Comparison of ENCODE assay signal across 14 cellular contexts in the genomic region with DNA sequence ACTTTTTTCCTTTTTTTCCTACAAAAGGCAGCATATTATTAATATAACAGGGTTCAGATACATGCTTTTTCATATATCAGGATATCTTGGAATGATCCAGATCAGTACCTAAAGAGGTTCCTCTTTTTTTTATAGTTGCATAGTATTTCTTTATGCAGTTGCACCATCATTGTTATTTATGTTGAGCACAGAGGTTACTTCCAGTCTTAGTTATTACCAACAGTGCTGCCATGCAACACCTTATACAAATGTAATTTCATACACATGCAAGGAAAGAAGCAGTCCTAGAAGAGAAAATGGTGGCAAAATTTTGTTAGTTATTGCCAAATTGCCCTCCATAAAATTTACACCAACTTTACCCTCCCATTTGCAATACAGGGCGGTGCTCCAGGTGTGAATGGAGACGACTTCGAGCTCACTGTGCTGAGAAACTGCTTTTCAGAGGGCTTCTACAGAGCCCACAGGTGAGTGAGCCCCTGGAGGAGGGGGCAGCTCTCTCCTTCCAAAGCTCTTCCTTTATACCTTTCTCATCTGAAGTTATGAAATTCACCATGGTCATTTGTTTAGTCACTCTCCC. TPM values are rescaled to one million over a fixed set of nuclear protein-coding genes. Genes with fewer than 3 reads are reported as not detected.
DNase-seq lines count a peak whose midpoint lies in the region; ATAC-seq lines count a peak whose summit lies in the region.
"Had no signal": no experiment of that assay in that cellular context is flagged by ENCODE, and none has a peak within 500 bp of the region (broad histone marks: within the 10 kb centered on the region; RNA-seq: fewer than 3 reads in every experiment).

No MANE protein-coding gene starts in this region.

- H3K9me3 Mint-ChIP-seq in CD4-positive, CD25-positive, alpha-beta regulatory T cell: peaks cover 0 to 1% (median 0%) of the 10 kb centered on the region in 7 donors
- H3K9me3 Mint-ChIP-seq in memory B cell: no peaks in the 10 kb centered on the region

- H2AFZ ChIP-seq in Karpas-422 (ENCODE audit: low read length): no peak overlapping the region

- no peak for DNase-seq in CD4-positive, CD25-positive, alpha-beta regulatory T cell
- DNase-seq in Karpas-422 (peak; percentile 46), SKM-1 (lab: John Stamatoyannopoulos, UW; ENCODE audit: unreplicated experiment) (peak; percentile 79), memory B cell (ENCODE audit: low spot score in 2 of 2) (no peak), cortex of kidney (lab: John Stamatoyannopoulos, UW) (no peak), globus pallidus (ENCODE audit: low spot score) (no peak)
- DNase-seq: activated CD4-positive, CD25-positive, alpha-beta regulatory T cell; DMS153; effector CD4-positive, alpha-beta T cell; NCI-H2029; NCI-H524; right cardiac atrium had no signal

- H3K79me2 ChIP-seq in Karpas-422 (ENCODE audit: low read length): no peaks in the 10 kb centered on the region

- no peaks in the 10 kb centered on the region for H3K27me3 Mint-ChIP-seq in CD4-positive, CD25-positive, alpha-beta regulatory T cell
- no peaks in the 10 kb centered on the region for H3K27me3 Mint-ChIP-seq in memory B cell

- H3K4me3 Mint-ChIP-seq in CD4-positive, CD25-positive, alpha-beta regulatory T cell: no peak overlapping the region
- H3K4me3 Mint-ChIP-seq in memory B cell: peak overlapping the region; percentile 3

- H3K4me3 ChIP-seq in CD4-positive, CD25-positive, alpha-beta regulatory T cell (ENCODE audit: low read depth, low read length): no peak overlapping the region
- H3K4me3 ChIP-seq in Karpas-422 (ENCODE audit: low read length): no peak overlapping the region

- peaks cover 12 to 52% (median 40%) of the 10 kb centered on the region in 4 donors for H3K4me1 Mint-ChIP-seq in CD4-positive, CD25-positive, alpha-beta regulatory T cell
- peaks cover 27% of the 10 kb centered on the region for H3K4me1 Mint-ChIP-seq in memory B cell

- H3K27me3 ChIP-seq in CD4-positive, CD25-positive, alpha-beta regulatory T cell (ENCODE audit: control insufficient read depth, insufficient read depth, low read length): no peaks in the 10 kb centered on the region
- H3K27me3 ChIP-seq in Karpas-422 (ENCODE audit: low read length): no peaks in the 10 kb centered on the region

- H3K9me2 ChIP-seq in Karpas-422 (replicated peaks; ENCODE audit: insufficient read depth, low read length): no peaks in the 10 kb centered on the region

- H3K36me3 ChIP-seq in CD4-positive, CD25-positive, alpha-beta regulatory T cell (ENCODE audit: control insufficient read depth, insufficient read depth, low read length): peaks cover 3% of the 10 kb centered on the region
- no peaks in the 10 kb centered on the region for H3K36me3 ChIP-seq in Karpas-422 (ENCODE audit: insufficient read depth, low read length)

- ATAC-seq in CD4-positive, CD25-positive, alpha-beta regulatory T cell (ENCODE audit: low read depth in 2 of 2): no peak
- ATAC-seq in memory B cell (ENCODE audit: low read depth) (no peak), GM18517 (IDR thresholded peaks at IDR 0.05; ENCODE audit: unreplicated experiment) (no peak), GM18870 (IDR thresholded peaks at IDR 0.05; ENCODE audit: unreplicated experiment) (no peak)
- ATAC-seq: right cardiac atrium had no signal

- H3K9me3 ChIP-seq in CD4-positive, CD25-positive, alpha-beta regulatory T cell (ENCODE audit: control insufficient read depth in 2 of 2, low read length in 2 of 2): no peaks in the 10 kb centered on the region
- no peaks in the 10 kb centered on the region for H3K9me3 ChIP-seq in Karpas-422 (ENCODE audit: low read length)

- no peak overlapping the region for H3K4me2 ChIP-seq in Karpas-422 (ENCODE audit: low read depth, low read length, poor library complexity, severe bottlenecking)

- H3K36me3 Mint-ChIP-seq in CD4-positive, CD25-positive, alpha-beta regulatory T cell: no peaks in the 10 kb centered on the region
- H3K36me3 Mint-ChIP-seq in memory B cell: peaks cover 2% of the 10 kb centered on the region

- H3K9ac ChIP-seq in Karpas-422 (ENCODE audit: low read length): no peak overlapping the region

- peaks cover 28% of the 10 kb centered on the region for H3K4me1 ChIP-seq in CD4-positive, CD25-positive, alpha-beta regulatory T cell (ENCODE audit: control insufficient read depth, insufficient read depth, low read length, poor library complexity, severe bottlenecking)
- H3K4me1 ChIP-seq in Karpas-422 (ENCODE audit: low read length): peaks cover 31% of the 10 kb centered on the region

- H4K20me1 ChIP-seq in Karpas-422 (ENCODE audit: insufficient read depth, low read depth, low read length): no peaks in the 10 kb centered on the region

- peak overlapping the region; percentile 95 for H3K27ac ChIP-seq in CD4-positive, CD25-positive, alpha-beta regulatory T cell (ENCODE audit: insufficient read depth, low read length, poor library complexity, severe bottlenecking)
- no peak overlapping the region for H3K27ac ChIP-seq in Karpas-422 (ENCODE audit: low read length)

- peak overlapping the region in 2 of 3 donors; percentile 1 to 62 for H3K27ac Mint-ChIP-seq in CD4-positive, CD25-positive, alpha-beta regulatory T cell
- H3K27ac Mint-ChIP-seq in memory B cell: peak overlapping the region; percentile 17

RNA-seq across cellular contexts. Expression of gene KCMF1, which starts 30.0 kb away (rescaled TPM):
- 80.0 TPM for total RNA-seq in CD4-positive, CD25-positive, alpha-beta regulatory T cell
- polyA plus RNA-seq in CD4-positive, CD25-positive, alpha-beta regulatory T cell: 10 to 100 TPM; 21.3 to 41.8 (median 28.5) TPM
- total RNA-seq in Karpas-422 (2014; rRNA removed; shearing (Covaris generic); ENCODE audit: low replicate concordance): 80.7 and 104 TPM in 2 replicates

RNA-seq across cellular contexts. Expression of gene TMSB10, which starts 35.5 kb away (rescaled TPM):
- 2,468 TPM for total RNA-seq in CD4-positive, CD25-positive, alpha-beta regulatory T cell
- polyA plus RNA-seq in CD4-positive, CD25-positive, alpha-beta regulatory T cell: over 10,000 TPM in 1 of 4 donors, 1,000 to 10,000 TPM in 3; 7,086 to 10,693 (median 8,015) TPM
- 1,287 and 3,084 TPM in 2 replicates for total RNA-seq in Karpas-422 (2014; rRNA removed; shearing (Covaris generic); ENCODE audit: low replicate concordance)

Comparison
In these comparisons a context has a peak if more than half of its experiments do, and no peak if none do; other contexts are left out.
1. DNase-seq: peak in Karpas-422 (single experiment) and SKM-1 (single experiment); none in CD4-positive, CD25-positive, alpha-beta regulatory T cell (0 of 3), memory B cell (0 of 2), cortex of kidney (single experiment) and globus pallidus (single experiment).